ENCODE assay signal across 1 cellular context in the genomic region with DNA sequence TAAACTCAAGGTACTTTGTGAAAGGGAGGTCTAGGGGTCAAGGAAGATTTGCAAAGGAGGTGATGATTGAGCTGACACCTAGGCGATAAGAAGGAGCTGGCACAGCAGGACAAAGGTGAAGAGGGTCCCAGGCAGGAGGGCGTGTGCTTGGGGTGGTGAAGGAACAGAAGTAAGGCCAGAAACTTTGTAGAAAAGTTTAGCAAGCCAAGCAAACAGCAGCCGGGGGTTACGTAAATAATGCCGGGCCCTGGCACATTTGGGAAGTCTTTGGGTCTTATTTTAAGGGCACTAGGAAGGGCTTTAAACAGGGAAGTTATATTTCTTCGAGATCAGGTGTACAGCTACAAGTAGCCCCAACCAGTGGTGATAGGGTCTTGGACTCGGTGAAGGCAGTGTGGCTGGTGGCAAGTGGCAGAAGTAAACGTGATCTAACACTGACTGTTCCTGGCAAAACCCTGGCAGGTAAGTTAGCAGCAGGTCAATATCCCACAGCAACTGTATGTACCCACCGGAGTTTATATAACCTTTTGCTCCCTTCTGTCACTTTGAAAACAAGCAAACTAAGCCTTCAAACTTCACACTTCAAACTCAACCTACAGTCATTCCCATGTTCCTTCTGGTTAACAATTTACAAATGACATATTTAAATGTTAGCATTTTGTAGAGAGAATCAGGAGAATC. TPM values are rescaled to one million over a fixed set of nuclear protein-coding genes. Genes with fewer than 3 reads are reported as not detected.
"Had no signal": no experiment of that assay in that cellular context is flagged by ENCODE, and none has a peak within 500 bp of the region (broad histone marks: within the 10 kb centered on the region; RNA-seq: fewer than 3 reads in every experiment).

No MANE protein-coding gene starts in this region.

RNA-seq across cellular contexts. Expression of gene PLGLB1, which starts 7.0 kb away (rescaled TPM):
- total RNA-seq: ascending aorta had no signal
